In the genomic region with DNA sequence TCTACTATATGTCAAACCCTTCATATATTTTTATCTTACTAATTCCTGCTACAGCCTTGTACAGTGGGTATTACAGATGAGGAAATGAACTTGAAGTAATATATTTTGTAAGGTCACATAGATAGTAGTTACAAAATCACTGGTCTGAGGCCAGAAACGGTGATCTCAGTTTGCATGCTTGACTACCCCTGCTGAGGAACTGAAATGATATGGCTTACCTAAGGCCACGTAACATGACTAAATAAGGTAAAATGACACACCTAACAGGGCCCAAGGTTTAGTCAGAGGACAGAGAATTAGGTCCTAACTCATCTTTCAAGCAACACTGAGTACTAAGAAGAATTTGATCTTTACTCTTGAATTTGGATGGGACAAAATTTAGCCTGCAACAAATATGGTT, we compare ENCODE assay signal across 11 cellular contexts. TPM values are rescaled to one million over a fixed set of nuclear protein-coding genes. Genes with fewer than 3 reads are reported as not detected.
DNase-seq lines count a peak whose midpoint lies in the region; ATAC-seq and TF ChIP-seq lines count a peak whose summit lies in the region.
"Had no signal": no experiment of that assay in that cellular context is flagged by ENCODE, and none has a peak within 500 bp of the region (broad histone marks: within the 10 kb centered on the region; RNA-seq: fewer than 3 reads in every experiment).

No MANE protein-coding gene starts in this region.

- peaks cover 27% of the 10 kb centered on the region for H3K4me1 Mint-ChIP-seq in activated T-helper 2 cell treated with anti-CD3 and anti-CD28 coated beads, Interferon-gamma antibody, Interleukin-2, Interleukin-4, amounts not matched to agents 10 μg/mL and 5 μg/mL and 100 μg/mL, durations not matched to agents 14 hours and 24 hours and 36 hours (ENCODE audit: low read depth)
- peaks cover 29% of the 10 kb centered on the region for H3K4me1 Mint-ChIP-seq in Calu3 (ENCODE audit: low read depth, unreplicated experiment)

- peak overlapping the region in 8 of 11 experiments; percentile 8 to 94 (median 82); a peak in 10 of 22 replicates for H3K4me2 ChIP-seq in BLaER1 treated with 17β-estradiol and CSF1 and Interleukin-3, amounts not matched to agents 10 nM and 100 nM

- peaks cover 2% of the 10 kb centered on the region for H3K27me3 Mint-ChIP-seq in activated T-helper 2 cell treated with anti-CD3 and anti-CD28 coated beads, Interferon-gamma antibody, Interleukin-2, Interleukin-4, amounts not matched to agents 10 μg/mL and 5 μg/mL and 100 μg/mL, durations not matched to agents 14 hours and 24 hours and 36 hours (ENCODE audit: low read depth)
- no peaks in the 10 kb centered on the region for H3K27me3 Mint-ChIP-seq in Calu3 (ENCODE audit: unreplicated experiment)

- H3K4me3 Mint-ChIP-seq in activated T-helper 2 cell treated with anti-CD3 and anti-CD28 coated beads, Interferon-gamma antibody, Interleukin-2, Interleukin-4, amounts not matched to agents 10 μg/mL and 5 μg/mL and 100 μg/mL, durations not matched to agents 14 hours and 24 hours and 36 hours (ENCODE audit: low read depth), result no peak overlapping the region
- no peak overlapping the region for H3K4me3 Mint-ChIP-seq in Calu3 (ENCODE audit: low read depth, unreplicated experiment)
- H3K4me3 Mint-ChIP-seq: activated naive CD4-positive, alpha-beta T cell treated with anti-CD3 and anti-CD28 coated beads for 36 hours had no signal

- no peak overlapping the region for H3K4me3 ChIP-seq in BLaER1 treated with 17β-estradiol and CSF1 and Interleukin-3, amounts not matched to agents 10 nM and 100 nM

- H3K9me3 Mint-ChIP-seq in activated T-helper 2 cell treated with anti-CD3 and anti-CD28 coated beads, Interferon-gamma antibody, Interleukin-2, Interleukin-4, amounts not matched to agents 10 μg/mL and 5 μg/mL and 100 μg/mL, durations not matched to agents 14 hours and 24 hours and 36 hours, result no peaks in the 10 kb centered on the region
- H3K9me3 Mint-ChIP-seq in Calu3 (ENCODE audit: low read depth, unreplicated experiment), result no peaks in the 10 kb centered on the region
- H3K9me3 Mint-ChIP-seq: activated naive CD4-positive, alpha-beta T cell treated with anti-CD3 and anti-CD28 coated beads for 36 hours had no signal

- no peaks in the 10 kb centered on the region for H4K20me1 ChIP-seq in BLaER1 treated with 17β-estradiol and CSF1 and Interleukin-3, amounts not matched to agents 10 nM and 100 nM

- DNase-seq in NOMO-1 treated with DMSO at 0.1 percent for 48 hours (lab: John Stamatoyannopoulos, UW; ENCODE audit: unreplicated experiment) (peak; percentile 80), COR-L47 (lab: John Stamatoyannopoulos, UW) (no peak), Calu3 (no peak)
- no peak for DNase-seq in activated T-helper 2 cell treated with anti-CD3 and anti-CD28 coated beads, Interferon-gamma antibody, Interleukin-2, Interleukin-4, amounts not matched to agents 10 μg/mL and 5 μg/mL and 100 μg/mL, durations not matched to agents 14 hours and 24 hours and 36 hours (ENCODE audit: low spot score)
- no peak for DNase-seq in stimulated activated naive CD4-positive, alpha-beta T cell treated with Interleukin-2 at 50 U/mL for 16 hours (lab: John Stamatoyannopoulos, UW)
- DNase-seq: activated naive CD4-positive, alpha-beta T cell treated with anti-CD3 and anti-CD28 coated beads for 36 hours; NCI-H1105 treated with DMSO at 0.1 percent for 48 hours; NK-92 treated with Interleukin-12 subunit alpha and Interleukin-12 subunit beta, amount 100 ng/mL, for 24 hours had no signal

- no peak overlapping the region for H3K27ac Mint-ChIP-seq in activated T-helper 2 cell treated with anti-CD3 and anti-CD28 coated beads, Interferon-gamma antibody, Interleukin-2, Interleukin-4, amounts not matched to agents 10 μg/mL and 5 μg/mL and 100 μg/mL, durations not matched to agents 14 hours and 24 hours and 36 hours
- no peak overlapping the region for H3K27ac Mint-ChIP-seq in Calu3 (ENCODE audit: unreplicated experiment)
- H3K27ac Mint-ChIP-seq: activated naive CD4-positive, alpha-beta T cell treated with anti-CD3 and anti-CD28 coated beads for 36 hours had no signal

- CTCF ChIA-PET in Calu3 (lab: Charles Lee), result no interaction called here

- no peaks in the 10 kb centered on the region for H3K36me3 Mint-ChIP-seq in activated T-helper 2 cell treated with anti-CD3 and anti-CD28 coated beads, Interferon-gamma antibody, Interleukin-2, Interleukin-4, amounts not matched to agents 10 μg/mL and 5 μg/mL and 100 μg/mL, durations not matched to agents 14 hours and 24 hours and 36 hours (ENCODE audit: low read depth)
- peaks cover 11% of the 10 kb centered on the region for H3K36me3 Mint-ChIP-seq in Calu3 (ENCODE audit: insufficient read depth, unreplicated experiment)

- no peaks in the 10 kb centered on the region for H3K27me3 ChIP-seq in BLaER1 treated with 17β-estradiol and CSF1 and Interleukin-3, amounts not matched to agents 10 nM and 100 nM

- H3K4me1 ChIP-seq in BLaER1 treated with 17β-estradiol and CSF1 and Interleukin-3, amounts not matched to agents 10 nM and 100 nM, result peaks cover 26 to 34% (median 30%) of the 10 kb centered on the region in 10 experiments

- intact Hi-C loops in activated T-helper 2 cell treated with anti-CD3 and anti-CD28 coated beads, Interferon-gamma antibody, Interleukin-2, Interleukin-4, amounts not matched to agents 10 μg/mL and 5 μg/mL and 100 μg/mL, durations not matched to agents 14 hours and 24 hours and 36 hours (cut with micrococcal nuclease), result no loop called here
- intact Hi-C loops in Calu3 (cut with micrococcal nuclease; ENCODE audit: unreplicated experiment), result no loop called here

- H3K27ac ChIP-seq in BLaER1 treated with 17β-estradiol and CSF1 and Interleukin-3, amounts not matched to agents 10 nM and 100 nM, result no peak overlapping the region

- no TSS peak for BruUV-seq in Calu3 (replicated peaks; lab: Mats Ljungman, UMichigan)

- no peak overlapping the region for H3K9ac ChIP-seq in BLaER1 treated with 17β-estradiol and CSF1 and Interleukin-3, amounts not matched to agents 10 nM and 100 nM

- ATAC-seq in GM19043 (IDR thresholded peaks at IDR 0.05; ENCODE audit: low read depth, unreplicated experiment), result peak; percentile 37
- peak; percentile 32 for ATAC-seq in HG03095 (IDR thresholded peaks at IDR 0.05; ENCODE audit: unreplicated experiment)

- TF ChIP-seq CTCF in Calu3 (IDR thresholded peaks at IDR 0.05; ENCODE audit: unreplicated experiment), result no peak

- H3K36me3 ChIP-seq in BLaER1 treated with 17β-estradiol and CSF1 and Interleukin-3, amounts not matched to agents 10 nM and 100 nM, result peaks cover 0 to 2% (median 0%) of the 10 kb centered on the region in 11 experiments; a peak in 2 of 22 replicates

- H3K9me3 ChIP-seq in BLaER1 treated with 17β-estradiol and CSF1 and Interleukin-3, amounts not matched to agents 10 nM and 100 nM (replicated peaks in 1 of 11), result no peaks in the 10 kb centered on the region

RNA-seq across cellular contexts. Expression of a gene that starts 1.5 kb away (rescaled TPM):
- 17.8 and 19.0 TPM in 2 replicates for total RNA-seq in activated T-helper 2 cell treated with anti-CD3 and anti-CD28 coated beads, Interferon-gamma antibody, Interleukin-2, Interleukin-4, amounts not matched to agents 10 μg/mL and 5 μg/mL and 100 μg/mL, durations not matched to agents 14 hours and 24 hours and 36 hours
- 13.5 and 13.7 TPM in 2 replicates for total RNA-seq in Calu3 (2022)

RNA-seq across cellular contexts. Expression of a gene that starts 20.1 kb away (rescaled TPM):
- total RNA-seq in activated T-helper 2 cell treated with anti-CD3 and anti-CD28 coated beads, Interferon-gamma antibody, Interleukin-2, Interleukin-4, amounts not matched to agents 10 μg/mL and 5 μg/mL and 100 μg/mL, durations not matched to agents 14 hours and 24 hours and 36 hours, result 1.6 and 2.5 TPM in 2 replicates
- 11.0 and 13.8 TPM in 2 replicates for total RNA-seq in Calu3 (2022)
